Comparison of ENCODE assay signal across 8 cellular contexts in genomic region chr7:27662490-27663205, GRCh38. TPM values are rescaled to one million over a fixed set of nuclear protein-coding genes. Genes with fewer than 3 reads are reported as not detected.
DNase-seq lines count a peak whose midpoint lies in the region; ATAC-seq, FAIRE-seq and TF ChIP-seq lines count a peak whose summit lies in the region.

TSS of gene HIBADH (minus strand) at chr7:27662883. CDS start at chr7:27662788, 95 bp downstream.

- no peaks in the 10 kb centered on the region; the same call in 1 of the 2 replicates for H3K4me1 ChIP-seq in iPS-20b (ENCODE audit: insufficient read depth, low read length)

- H3K9ac ChIP-seq in iPS-20b (ENCODE audit: low read depth, low read length) = peak within 1 kb of the TSS; percentile 94

- H3K4me3 ChIP-seq in AG04450 (ENCODE audit: low read depth, low read length) = peak within 1 kb of the TSS; percentile 85
- peak within 1 kb of the TSS; percentile 88 for H3K4me3 ChIP-seq in WI38 (ENCODE audit: low read depth, low read length)
- H3K4me3 ChIP-seq in bronchial epithelial cell (ENCODE audit: low read depth, low read length) = peak within 1 kb of the TSS; percentile 81
- peak within 1 kb of the TSS; percentile 92 for H3K4me3 ChIP-seq in iPS-20b (ENCODE audit: low read length)
- H3K4me3 ChIP-seq in skin epidermis = peak within 1 kb of the TSS; percentile 45 to 87 (median 69)

- TF ChIP-seq CTCF in AG04450 (IDR thresholded peaks at IDR 0.05; ENCODE audit: low read depth, low read length) (peak; percentile 16; the same call in 1 of the 2 replicates), WI38 (IDR thresholded peaks at IDR 0.05; ENCODE audit: low read depth, low read length) (no peak), bronchial epithelial cell (IDR thresholded peaks at IDR 0.05; ENCODE audit: insufficient read depth, low read length, severe bottlenecking) (peak; percentile 21)

- FAIRE-seq in bronchial epithelial cell (lab: Jason Lieb, UNC) = no peak

- DNase-seq in AG04450 (ENCODE audit: low read depth, low spot score) = peak; percentile 98
- DNase-seq in NCI-H2227 treated with DMSO at 0.1 percent for 48 hours (lab: John Stamatoyannopoulos, UW) = peak; percentile 95
- DNase-seq in bronchial epithelial cell (ENCODE audit: low read depth) = peak; percentile 94

- ATAC-seq in GM18907 (IDR thresholded peaks at IDR 0.05; ENCODE audit: unreplicated experiment) = peak; percentile 99
- peak; percentile 100 for ATAC-seq in HG03159 (IDR thresholded peaks at IDR 0.05; ENCODE audit: unreplicated experiment)

- peak within 1 kb of the TSS; percentile 85 for H3K27ac ChIP-seq in AG04450 (ENCODE audit: low read depth, low read length)
- H3K27ac ChIP-seq in iPS-20b (ENCODE audit: low read length) = peak within 1 kb of the TSS; percentile 52
- peak within 1 kb of the TSS; percentile 48 to 96 (median 86) for H3K27ac ChIP-seq in skin epidermis

- H3K36me3 ChIP-seq in bronchial epithelial cell (ENCODE audit: control insufficient read depth, insufficient read depth, low read length) = peaks cover 1% of the 10 kb centered on the region
- no peaks in the 10 kb centered on the region for H3K36me3 ChIP-seq in iPS-20b (ENCODE audit: insufficient read depth, low read depth, low read length)

- H3K27me3 ChIP-seq in AG04450 (ENCODE audit: control insufficient read depth, insufficient read depth, low read length) = no peaks in the 10 kb centered on the region
- H3K27me3 ChIP-seq in bronchial epithelial cell (ENCODE audit: control insufficient read depth, insufficient read depth, low read length) = no peaks in the 10 kb centered on the region
- 0 out of 2 replicates have a peak, but pooled peaks cover 10% of the 10 kb centered on the region for H3K27me3 ChIP-seq in iPS-20b (ENCODE audit: insufficient read depth, low read length)

- H3K9me3 ChIP-seq in AG04450 (ENCODE audit: control insufficient read depth, insufficient read depth, low read length) (no peaks in the 10 kb centered on the region; the same call in 1 of the 2 replicates), iPS-20b (ENCODE audit: insufficient read depth, low read depth, low read length) (no peaks in the 10 kb centered on the region)

- POLR2A ChIA-PET in AG04450 (lab: Yijun Ruan, JAX) = interaction anchor here (0.7 to 2.3 kb wide), 6 partner anchors 15 to 83 kb away, joined by 3 to 19 read pairs (median 6); partner anchors contain the start of gene TAX1BP1

- CTCF ChIA-PET in AG04450 (lab: Charles Lee) = interaction anchor here (1.0 kb wide), 1 partner anchor 8 kb away, joined by 3 read pairs; no protein-coding TSS in a partner anchor

RNA-seq across cellular contexts. Expression of gene HIBADH, which starts in this region (rescaled TPM):
- polyA plus RNA-seq in AG04450 (2011; rRNA removed) = 74.1 and 86.3 TPM in 2 replicates
- polyA minus RNA-seq in AG04450 (2011; rRNA and poly(A)+ RNA removed) = 21.6 and 22.2 TPM in 2 replicates
- total RNA-seq in bronchial epithelial cell = 33.4 and 39.0 TPM in 2 replicates

Comparison
In these comparisons a context has a peak if more than half of its experiments do, and no peak if none do; other contexts are left out.
1. Peak in every context shown above with its lines: DNase-seq, ATAC-seq, H3K4me3 ChIP-seq and H3K27ac ChIP-seq.